ENCODE assay signal across 15 cellular contexts in the genomic region with DNA sequence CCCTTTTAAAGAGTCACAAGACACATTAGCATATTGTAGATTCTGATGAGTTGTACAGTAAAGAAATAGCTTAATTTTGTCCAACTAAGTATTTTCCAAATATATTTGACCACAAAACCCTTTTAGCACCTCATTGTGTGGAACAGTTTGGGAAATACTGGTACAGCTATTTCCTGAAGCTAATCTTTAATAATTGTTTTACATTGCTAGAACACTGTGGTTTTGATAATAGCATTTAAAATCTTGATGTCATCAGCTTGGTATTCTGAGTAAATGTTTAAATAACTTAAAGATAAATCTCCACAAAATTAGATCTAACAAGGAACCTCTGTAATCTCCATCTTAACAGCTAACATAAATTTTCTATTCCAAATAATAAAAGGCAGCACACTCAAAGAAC.
"Had no signal": no experiment of that assay in that cellular context is flagged by ENCODE, and none has a peak within 500 bp of the region (broad histone marks: within the 10 kb centered on the region; RNA-seq: fewer than 3 reads in every experiment).

No MANE protein-coding gene starts in this region.

- H3K4me1 ChIP-seq: left ventricle myocardium inferior, parathyroid adenoma, thyroid gland had no signal

- H3K27ac ChIP-seq: left ventricle myocardium inferior, parathyroid adenoma, thyroid gland had no signal

- H3K4me3 ChIP-seq: left ventricle myocardium inferior, mucosa of descending colon, thyroid gland had no signal

- FAIRE-seq: bronchial epithelial cell had no signal

- H3K79me2 ChIP-seq: parathyroid adenoma had no signal

- H2AFZ ChIP-seq: parathyroid adenoma had no signal

- H3K9me3 ChIP-seq: left ventricle myocardium inferior, mucosa of descending colon, thyroid gland had no signal

- H3K27me3 ChIP-seq: thyroid gland had no signal

- ATAC-seq: activated CD4-positive, alpha-beta T cell treated with anti-CD3 and anti-CD28 coated beads for 36 hours; mucosa of descending colon; naive thymus-derived CD4-positive, alpha-beta T cell; stimulated activated memory B cell treated with anti-CD40 and anti-IgM and Interleukin-4, amounts not matched to agents 10 μg/mL and 1 μg/mL and 100 μg/mL, for 72 hours had no signal

- DNase-seq: activated CD4-positive, alpha-beta memory T cell treated with anti-CD3 and anti-CD28 coated beads for 36 hours; activated CD4-positive, alpha-beta T cell treated with anti-CD3 and anti-CD28 coated beads for 36 hours; activated effector memory CD4-positive, alpha-beta T cell treated with Interleukin-2 at 50 U/mL for 16 hours; activated T-cell treated with anti-CD3 and anti-CD28 coated beads, Interleukin-2, amount 50 U/mL, for 24 hours; endodermal cell; erythroblast; islet precursor cell; left ventricle myocardium inferior; mucosa of descending colon; naive thymus-derived CD4-positive, alpha-beta T cell; stimulated activated CD4-positive, alpha-beta T cell treated with anti-CD3 and anti-CD28 coated beads, Interleukin-2, amount 100 ng/mL, for 48 hours; thyroid gland had no signal

- H3K36me3 ChIP-seq: left ventricle myocardium inferior, thyroid gland had no signal

- H3K9ac ChIP-seq: parathyroid adenoma had no signal
